ENCODE assay signal across 21 cellular contexts in the genomic region with DNA sequence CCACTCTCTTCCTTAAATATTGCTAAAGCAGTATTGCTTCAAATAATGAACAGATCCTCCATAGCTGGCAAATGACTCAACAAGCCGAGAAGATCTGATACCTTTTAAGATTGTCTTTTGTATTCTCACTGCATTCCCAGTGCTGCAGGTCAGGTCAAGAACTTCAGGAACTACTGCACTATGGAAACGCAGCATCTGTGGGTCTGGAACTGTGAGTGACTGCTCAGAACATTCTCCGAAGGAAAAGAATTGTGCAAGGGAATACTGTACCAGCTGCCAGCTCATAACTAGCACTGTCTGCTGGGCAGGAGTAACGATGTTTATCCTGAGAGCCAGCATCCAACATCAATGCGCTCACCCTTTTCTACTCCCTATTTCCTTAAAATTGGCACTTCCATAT.
DNase-seq lines count a peak whose midpoint lies in the region; FAIRE-seq and TF ChIP-seq lines count a peak whose summit lies in the region.
"Had no signal": no experiment of that assay in that cellular context is flagged by ENCODE, and none has a peak within 500 bp of the region (broad histone marks: within the 10 kb centered on the region; RNA-seq: fewer than 3 reads in every experiment).

No MANE protein-coding gene starts in this region.

- H3K4me1 Mint-ChIP-seq in astrocyte (ENCODE audit: low read depth, unreplicated experiment): peaks cover 5% of the 10 kb centered on the region
- H3K4me1 Mint-ChIP-seq: CD4-positive, alpha-beta memory T cell had no signal

- no peak overlapping the region for H3K4ac ChIP-seq in mesendoderm (ENCODE audit: low read depth, low read length)

- H3K9ac ChIP-seq in astrocyte (ENCODE audit: low read length) (no peak overlapping the region), mesendoderm (ENCODE audit: low read length) (no peak overlapping the region)
- H3K9ac ChIP-seq: BLaER1 had no signal

- TF ChIP-seq CTCF in astrocyte (IDR thresholded peaks at IDR 0.05; ENCODE audit: insufficient read depth, low read depth, low read length) (no peak), fibroblast of villous mesenchyme (IDR thresholded peaks at IDR 0.05; ENCODE audit: insufficient read depth, low read depth, low read length) (no peak)

- H2BK5ac ChIP-seq in mesendoderm (ENCODE audit: low read length): peak overlapping the region; percentile 58

- H3K27ac Mint-ChIP-seq in astrocyte (ENCODE audit: unreplicated experiment): no peak overlapping the region
- H3K27ac Mint-ChIP-seq: CD4-positive, alpha-beta memory T cell had no signal

- no peaks in the 10 kb centered on the region for H3K36me3 Mint-ChIP-seq in astrocyte (ENCODE audit: low read depth, unreplicated experiment)
- H3K36me3 Mint-ChIP-seq: CD4-positive, alpha-beta memory T cell had no signal

- peak overlapping the region; percentile 29 for H3K23ac ChIP-seq in mesendoderm (ENCODE audit: low read length)

- H3K36me3 ChIP-seq in astrocyte (ENCODE audit: insufficient read depth, low read length) (no peaks in the 10 kb centered on the region), mesendoderm (ENCODE audit: control insufficient read depth, insufficient read depth, low read length) (no peaks in the 10 kb centered on the region)
- H3K36me3 ChIP-seq: BLaER1, Peyer's patch, SJCRH30 had no signal

- no peaks in the 10 kb centered on the region for H3K79me1 ChIP-seq in mesendoderm (ENCODE audit: low read length)

- H3K27ac ChIP-seq in astrocyte (ENCODE audit: low read depth, low read length) (no peak overlapping the region), mesendoderm (ENCODE audit: low read depth, low read length) (no peak overlapping the region)
- H3K27ac ChIP-seq: A549, BLaER1, Peyer's patch, SJCRH30 had no signal

- no peak overlapping the region for H3K56ac ChIP-seq in mesendoderm (ENCODE audit: low read length)

- H3K18ac ChIP-seq in mesendoderm (ENCODE audit: low read length): peak overlapping the region; percentile 39

- DNase-seq in Ammon's horn (ENCODE audit: low spot score) (peak; percentile 14), astrocyte (ENCODE audit: low read depth) (peak; percentile 3), fibroblast of villous mesenchyme (ENCODE audit: low read depth) (peak; percentile 6), mesendoderm (peak; percentile 48), NCI-H1930 (lab: John Stamatoyannopoulos, UW) (no peak), NAMALWA (ENCODE audit: low spot score) (no peak), NOMO-1 (lab: John Stamatoyannopoulos, UW; ENCODE audit: unreplicated experiment in 2 of 2) (no peak), LoVo (ENCODE audit: low spot score) (no peak)
- DNase-seq: Caco-2; CD4-positive, alpha-beta memory T cell; DND-41; H7; Karpas-422; NCI-H1417; NCI-H1694 treated with DMSO at 0.1 percent for 48 hours; NK-92 treated with Interleukin-12 subunit alpha and Interleukin-12 subunit beta, amount 100 ng/mL, for 24 hours; Peyer's patch had no signal

- H3K79me2 ChIP-seq in astrocyte (ENCODE audit: insufficient read depth, low read length) (no peaks in the 10 kb centered on the region), mesendoderm (ENCODE audit: control insufficient read depth, insufficient read depth, low read length) (no peaks in the 10 kb centered on the region)

- no peak overlapping the region for H4K5ac ChIP-seq in mesendoderm (ENCODE audit: low read length)

- H2BK120ac ChIP-seq in mesendoderm (ENCODE audit: low read depth, low read length): peak overlapping the region; percentile 45

- H2AK5ac ChIP-seq in mesendoderm (ENCODE audit: low read length): peak overlapping the region; percentile 18

- H2BK15ac ChIP-seq in mesendoderm (replicated peaks; ENCODE audit: low read depth): no peak overlapping the region

- H3K4me1 ChIP-seq in astrocyte (ENCODE audit: insufficient read depth, low read length): no peaks in the 10 kb centered on the region
- peaks cover 7% of the 10 kb centered on the region for H3K4me1 ChIP-seq in mesendoderm (ENCODE audit: control insufficient read depth, low read depth, low read length)
- H3K4me1 ChIP-seq: A549, BLaER1, Caco-2, Peyer's patch, SJCRH30 had no signal

- no peaks in the 10 kb centered on the region for H3K9me3 Mint-ChIP-seq in astrocyte (ENCODE audit: unreplicated experiment)

- H3K9me3 ChIP-seq in astrocyte (ENCODE audit: insufficient read depth, low read depth, low read length): no peaks in the 10 kb centered on the region
- H3K9me3 ChIP-seq: A549, BLaER1, Caco-2, Peyer's patch, SJCRH30 had no signal

- H4K8ac ChIP-seq in mesendoderm (ENCODE audit: low read depth, low read length): no peak overlapping the region

- no peak overlapping the region for H3K4me3 Mint-ChIP-seq in astrocyte (ENCODE audit: unreplicated experiment)
- H3K4me3 Mint-ChIP-seq: CD4-positive, alpha-beta memory T cell had no signal

- no peaks in the 10 kb centered on the region for H4K20me1 ChIP-seq in astrocyte (ENCODE audit: insufficient read depth, low read length)
- H4K20me1 ChIP-seq: BLaER1 had no signal

- no peaks in the 10 kb centered on the region for H3K27me3 Mint-ChIP-seq in astrocyte (ENCODE audit: low read depth, unreplicated experiment)
- H3K27me3 Mint-ChIP-seq: CD4-positive, alpha-beta memory T cell had no signal

- WGBS in mesendoderm (ENCODE audit: extremely low coverage, insufficient coverage, low lambda C conversion rate): no CpG with 5 or more reads among the region's 5 CpGs

- no peak for FAIRE-seq in astrocyte (lab: Jason Lieb, UNC)
- FAIRE-seq: A549, GM12891 had no signal

- H3K4me3 ChIP-seq in astrocyte (ENCODE audit: insufficient read depth, low read depth, low read length): no peak overlapping the region
- no peak overlapping the region for H3K4me3 ChIP-seq in fibroblast of villous mesenchyme (ENCODE audit: low read depth, low read length)
- no peak overlapping the region for H3K4me3 ChIP-seq in mesendoderm (ENCODE audit: low read length)
- H3K4me3 ChIP-seq: A549, BLaER1, Peyer's patch, SJCRH30 had no signal

- H2AFZ ChIP-seq in astrocyte (ENCODE audit: low read depth, low read length): no peak overlapping the region

- H3K4me2 ChIP-seq in astrocyte (ENCODE audit: low read length): no peak overlapping the region
- no peak overlapping the region for H3K4me2 ChIP-seq in mesendoderm (ENCODE audit: low read length)
- H3K4me2 ChIP-seq: A549, BLaER1 had no signal

- H3K27me3 ChIP-seq in astrocyte (ENCODE audit: insufficient read depth, low read length) (no peaks in the 10 kb centered on the region), mesendoderm (ENCODE audit: insufficient read depth, low read length, poor library complexity) (no peaks in the 10 kb centered on the region)
- H3K27me3 ChIP-seq: BLaER1, Peyer's patch, SJCRH30 had no signal

Comparison
In these comparisons a context has a peak if more than half of its experiments do, and no peak if none do; other contexts are left out.
1. DNase-seq: peak in Ammon's horn (single experiment), astrocyte (single experiment), fibroblast of villous mesenchyme (single experiment) and mesendoderm (single experiment); none in NCI-H1930 (0 of 2), NAMALWA (single experiment), NOMO-1 (0 of 2) and LoVo (single experiment).